ENCODE assay signal across 1 cellular context in the genomic region with DNA sequence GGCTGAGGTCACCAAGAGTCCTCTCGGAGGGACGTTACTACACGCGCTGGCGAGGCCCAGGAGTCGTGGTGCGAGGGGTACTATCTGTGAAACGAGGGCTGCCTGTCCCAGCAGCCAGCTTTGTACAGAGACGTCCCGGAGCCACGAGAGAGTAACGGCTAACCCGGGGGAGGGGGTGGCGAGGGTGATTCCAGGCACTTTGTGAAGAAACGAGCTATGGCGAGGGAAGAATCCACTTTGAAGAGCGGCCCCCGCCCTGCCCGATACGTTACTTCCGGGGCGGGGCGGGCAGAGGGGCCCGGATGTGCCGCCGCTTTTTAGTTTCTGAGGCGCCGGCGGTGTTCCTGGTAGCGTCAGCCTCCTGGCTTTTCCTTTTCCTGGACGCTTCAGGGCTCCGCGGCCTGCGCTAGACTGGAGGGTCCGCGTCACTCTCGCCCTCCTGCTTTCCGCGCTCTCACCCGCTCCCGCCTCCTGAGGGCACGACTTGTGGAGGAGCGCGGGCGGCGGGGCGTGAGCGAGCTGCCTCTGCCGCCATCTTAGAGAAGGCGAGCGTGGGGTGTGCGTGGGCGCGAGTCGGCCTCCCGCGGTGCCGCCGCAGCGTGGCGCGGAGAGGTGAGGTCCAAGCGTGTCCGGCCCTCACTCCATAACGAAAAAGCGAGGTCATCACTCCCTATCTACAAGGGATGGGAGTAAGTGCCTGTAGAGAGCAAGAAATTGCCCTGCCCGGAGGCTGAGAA.
A peak's percentile ranks its signal among the peaks of the same experiment; 100 is the strongest.
TF ChIP-seq lines count a peak whose summit lies in the region.

No MANE protein-coding gene starts in this region.

TF ChIP-seq in HepG2, 621 proteins besides CTCF, POLR2A, EP300 and RAD21 (continued from another document):
- TF ChIP-seq, protein P1, sequence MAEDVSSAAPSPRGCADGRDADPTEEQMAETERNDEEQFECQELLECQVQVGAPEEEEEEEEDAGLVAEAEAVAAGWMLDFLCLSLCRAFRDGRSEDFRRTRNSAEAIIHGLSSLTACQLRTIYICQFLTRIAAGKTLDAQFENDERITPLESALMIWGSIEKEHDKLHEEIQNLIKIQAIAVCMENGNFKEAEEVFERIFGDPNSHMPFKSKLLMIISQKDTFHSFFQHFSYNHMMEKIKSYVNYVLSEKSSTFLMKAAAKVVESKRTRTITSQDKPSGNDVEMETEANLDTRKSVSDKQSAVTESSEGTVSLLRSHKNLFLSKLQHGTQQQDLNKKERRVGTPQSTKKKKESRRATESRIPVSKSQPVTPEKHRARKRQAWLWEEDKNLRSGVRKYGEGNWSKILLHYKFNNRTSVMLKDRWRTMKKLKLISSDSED (CRISPR knock-in tag; IDR thresholded peaks at IDR 0.05): peak; percentile 23; the same call in 1 of the 2 replicates
- TF ChIP-seq MBNL3 (CRISPR knock-in tag; conservative IDR thresholded peaks at IDR 0.05): no peak
- TF ChIP-seq ZNF274 (CRISPR knock-in tag; IDR thresholded peaks at IDR 0.05): peak; percentile 36
- TF ChIP-seq, protein P2, sequence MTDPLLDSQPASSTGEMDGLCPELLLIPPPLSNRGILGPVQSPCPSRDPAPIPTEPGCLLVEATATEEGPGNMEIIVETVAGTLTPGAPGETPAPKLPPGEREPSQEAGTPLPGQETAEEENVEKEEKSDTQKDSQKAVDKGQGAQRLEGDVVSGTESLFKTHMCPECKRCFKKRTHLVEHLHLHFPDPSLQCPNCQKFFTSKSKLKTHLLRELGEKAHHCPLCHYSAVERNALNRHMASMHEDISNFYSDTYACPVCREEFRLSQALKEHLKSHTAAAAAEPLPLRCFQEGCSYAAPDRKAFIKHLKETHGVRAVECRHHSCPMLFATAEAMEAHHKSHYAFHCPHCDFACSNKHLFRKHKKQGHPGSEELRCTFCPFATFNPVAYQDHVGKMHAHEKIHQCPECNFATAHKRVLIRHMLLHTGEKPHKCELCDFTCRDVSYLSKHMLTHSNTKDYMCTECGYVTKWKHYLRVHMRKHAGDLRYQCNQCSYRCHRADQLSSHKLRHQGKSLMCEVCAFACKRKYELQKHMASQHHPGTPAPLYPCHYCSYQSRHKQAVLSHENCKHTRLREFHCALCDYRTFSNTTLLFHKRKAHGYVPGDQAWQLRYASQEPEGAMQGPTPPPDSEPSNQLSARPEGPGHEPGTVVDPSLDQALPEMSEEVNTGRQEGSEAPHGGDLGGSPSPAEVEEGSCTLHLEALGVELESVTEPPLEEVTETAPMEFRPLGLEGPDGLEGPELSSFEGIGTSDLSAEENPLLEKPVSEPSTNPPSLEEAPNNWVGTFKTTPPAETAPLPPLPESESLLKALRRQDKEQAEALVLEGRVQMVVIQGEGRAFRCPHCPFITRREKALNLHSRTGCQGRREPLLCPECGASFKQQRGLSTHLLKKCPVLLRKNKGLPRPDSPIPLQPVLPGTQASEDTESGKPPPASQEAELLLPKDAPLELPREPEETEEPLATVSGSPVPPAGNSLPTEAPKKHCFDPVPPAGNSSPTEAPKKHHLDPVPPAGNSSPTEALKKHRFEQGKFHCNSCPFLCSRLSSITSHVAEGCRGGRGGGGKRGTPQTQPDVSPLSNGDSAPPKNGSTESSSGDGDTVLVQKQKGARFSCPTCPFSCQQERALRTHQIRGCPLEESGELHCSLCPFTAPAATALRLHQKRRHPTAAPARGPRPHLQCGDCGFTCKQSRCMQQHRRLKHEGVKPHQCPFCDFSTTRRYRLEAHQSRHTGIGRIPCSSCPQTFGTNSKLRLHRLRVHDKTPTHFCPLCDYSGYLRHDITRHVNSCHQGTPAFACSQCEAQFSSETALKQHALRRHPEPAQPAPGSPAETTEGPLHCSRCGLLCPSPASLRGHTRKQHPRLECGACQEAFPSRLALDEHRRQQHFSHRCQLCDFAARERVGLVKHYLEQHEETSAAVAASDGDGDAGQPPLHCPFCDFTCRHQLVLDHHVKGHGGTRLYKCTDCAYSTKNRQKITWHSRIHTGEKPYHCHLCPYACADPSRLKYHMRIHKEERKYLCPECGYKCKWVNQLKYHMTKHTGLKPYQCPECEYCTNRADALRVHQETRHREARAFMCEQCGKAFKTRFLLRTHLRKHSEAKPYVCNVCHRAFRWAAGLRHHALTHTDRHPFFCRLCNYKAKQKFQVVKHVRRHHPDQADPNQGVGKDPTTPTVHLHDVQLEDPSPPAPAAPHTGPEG (CRISPR knock-in tag; IDR thresholded peaks at IDR 0.05): no peak
- TF ChIP-seq NFE2L2 (IDR thresholded peaks at IDR 0.05; ENCODE audit: low read length): no peak
- peak; percentile 80; the same call in 1 of the 2 replicates for TF ChIP-seq NFIB (CRISPR knock-in tag; IDR thresholded peaks at IDR 0.05; ENCODE audit: borderline replicate concordance)
- TF ChIP-seq, protein P3, sequence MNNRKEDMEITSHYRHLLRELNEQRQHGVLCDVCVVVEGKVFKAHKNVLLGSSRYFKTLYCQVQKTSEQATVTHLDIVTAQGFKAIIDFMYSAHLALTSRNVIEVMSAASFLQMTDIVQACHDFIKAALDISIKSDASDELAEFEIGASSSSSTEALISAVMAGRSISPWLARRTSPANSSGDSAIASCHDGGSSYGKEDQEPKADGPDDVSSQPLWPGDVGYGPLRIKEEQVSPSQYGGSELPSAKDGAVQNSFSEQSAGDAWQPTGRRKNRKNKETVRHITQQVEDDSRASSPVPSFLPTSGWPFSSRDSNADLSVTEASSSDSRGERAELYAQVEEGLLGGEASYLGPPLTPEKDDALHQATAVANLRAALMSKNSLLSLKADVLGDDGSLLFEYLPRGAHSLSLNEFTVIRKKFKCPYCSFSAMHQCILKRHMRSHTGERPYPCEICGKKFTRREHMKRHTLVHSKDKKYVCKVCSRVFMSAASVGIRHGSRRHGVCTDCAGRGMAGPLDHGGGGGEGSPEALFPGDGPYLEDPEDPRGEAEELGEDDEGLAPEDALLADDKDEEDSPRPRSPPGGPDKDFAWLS (CRISPR knock-in tag; IDR thresholded peaks at IDR 0.05; ENCODE audit: borderline replicate concordance): no peak
- TF ChIP-seq ISL2 (CRISPR knock-in tag; IDR thresholded peaks at IDR 0.05): peak; percentile 72
- TF ChIP-seq, protein P4, sequence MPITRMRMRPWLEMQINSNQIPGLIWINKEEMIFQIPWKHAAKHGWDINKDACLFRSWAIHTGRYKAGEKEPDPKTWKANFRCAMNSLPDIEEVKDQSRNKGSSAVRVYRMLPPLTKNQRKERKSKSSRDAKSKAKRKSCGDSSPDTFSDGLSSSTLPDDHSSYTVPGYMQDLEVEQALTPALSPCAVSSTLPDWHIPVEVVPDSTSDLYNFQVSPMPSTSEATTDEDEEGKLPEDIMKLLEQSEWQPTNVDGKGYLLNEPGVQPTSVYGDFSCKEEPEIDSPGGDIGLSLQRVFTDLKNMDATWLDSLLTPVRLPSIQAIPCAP (CRISPR knock-in tag; IDR thresholded peaks at IDR 0.05; ENCODE audit: low read depth): no peak
- no peak for TF ChIP-seq JDP2 (CRISPR knock-in tag; IDR thresholded peaks at IDR 0.05; ENCODE audit: borderline replicate concordance)
